In genomic region chr6:17628873-17629272, GRCh38 we compare ENCODE assay signal across 14 cellular contexts. TPM values are rescaled to one million over a fixed set of nuclear protein-coding genes. Genes with fewer than 3 reads are reported as not detected.
A peak's percentile ranks its signal among the peaks of the same experiment; 100 is the strongest.
DNase-seq lines count a peak whose midpoint lies in the region; ATAC-seq and TF ChIP-seq lines count a peak whose summit lies in the region.
"Had no signal": no experiment of that assay in that cellular context is flagged by ENCODE, and none has a peak within 500 bp of the region (broad histone marks: within the 10 kb centered on the region; RNA-seq: fewer than 3 reads in every experiment).

No MANE protein-coding gene starts in this region.

- ATAC-seq in GM18520 (IDR thresholded peaks at IDR 0.05; ENCODE audit: unreplicated experiment) (peak; percentile 34), GM21529 (IDR thresholded peaks at IDR 0.05; ENCODE audit: unreplicated experiment) (peak; percentile 87), HG03342 (IDR thresholded peaks at IDR 0.05; ENCODE audit: unreplicated experiment) (peak; percentile 77), GM19397 (IDR thresholded peaks at IDR 0.05; ENCODE audit: unreplicated experiment) (no peak)

- peaks cover 58 to 72% of the 10 kb centered on the region in 2 donors for H3K4me1 Mint-ChIP-seq in immature natural killer cell

- no peak for TF ChIP-seq CTCF in GM10266 (IDR thresholded peaks at IDR 0.05; ENCODE audit: control insufficient read depth, insufficient read depth, low read depth, missing control alignments)

- peaks cover 0 to 2% (median 0%) of the 10 kb centered on the region in 3 donors for H3K27me3 Mint-ChIP-seq in immature natural killer cell (ENCODE audit: low read depth in 3 of 3)
- H3K27me3 Mint-ChIP-seq: brain had no signal

- DNase-seq in immature natural killer cell (no peak), SK-N-DZ (ENCODE audit: low spot score) (no peak), GM10266 (ENCODE audit: extremely low spot score) (no peak), H4 (ENCODE audit: low spot score) (no peak)
- DNase-seq: Calu3, erythroblast, HCEC 1CT, NCI-H2029 treated with DMSO at 0.1 percent for 48 hours, T-helper 9 cell had no signal

- H3K27ac Mint-ChIP-seq in immature natural killer cell = peak overlapping the region; percentile 63 to 91 (median 87)
- H3K27ac Mint-ChIP-seq: brain had no signal

- H3K36me3 Mint-ChIP-seq in immature natural killer cell = peaks cover 9 to 31% (median 15%) of the 10 kb centered on the region in 3 donors

- H3K9me3 Mint-ChIP-seq in immature natural killer cell = no peaks in the 10 kb centered on the region
- H3K9me3 Mint-ChIP-seq: brain had no signal

- H3K4me3 Mint-ChIP-seq in immature natural killer cell = peak overlapping the region; percentile 9 to 58 (median 50)
- H3K4me3 Mint-ChIP-seq: brain had no signal

RNA-seq across cellular contexts. Expression of gene FAM8A1, which starts 28.8 kb away (rescaled TPM):
- 10 to 100 TPM in 2 of 3 donors, 1 to 10 TPM in 1; 5.8 to 18.7 (median 12.0) TPM for polyA plus RNA-seq in immature natural killer cell
- 19.8 and 22.0 TPM in 2 replicates for polyA plus RNA-seq in SK-N-DZ (2014; cell fraction: cytosol; rRNA removed)
- 19.3 and 22.9 TPM in 2 replicates for polyA plus RNA-seq in SK-N-DZ (2014; cell fraction: nucleus; rRNA removed)
- total RNA-seq in H4 (2014; rRNA removed; shearing (Covaris generic)) = 5.5 and 7.1 TPM in 2 replicates
